In genomic region chr10:15858895-15859294, GRCh38 we compare ENCODE assay signal across 11 cellular contexts. TPM values are rescaled to one million over a fixed set of nuclear protein-coding genes. Genes with fewer than 3 reads are reported as not detected.
A peak's percentile ranks its signal among the peaks of the same experiment; 100 is the strongest.
DNase-seq lines count a peak whose midpoint lies in the region; ATAC-seq and TF ChIP-seq lines count a peak whose summit lies in the region.
"Had no signal": no experiment of that assay in that cellular context is flagged by ENCODE, and none has a peak within 500 bp of the region (broad histone marks: within the 10 kb centered on the region; RNA-seq: fewer than 3 reads in every experiment).

No MANE protein-coding gene starts in this region.

- no peak for TF ChIP-seq POLR2A in gastroesophageal sphincter (IDR thresholded peaks at IDR 0.05)

- POLR2A ChIA-PET in activated CD4-positive, alpha-beta T cell treated with anti-CD3 and anti-CD28 coated beads for 36 hours (lab: Charles Lee) = no interaction called here

- H3K9me3 ChIP-seq in gastroesophageal sphincter = no peaks in the 10 kb centered on the region

- H3K36me3 Mint-ChIP-seq in activated CD4-positive, alpha-beta T cell treated with anti-CD3 and anti-CD28 coated beads for 36 hours (ENCODE audit: low read depth) = peaks cover 18% of the 10 kb centered on the region
- peaks cover 13 to 20% of the 10 kb centered on the region in 2 donors for H3K36me3 Mint-ChIP-seq in stimulated activated naive B cell treated with anti-CD40 and anti-IgM and Interleukin-4, amounts not matched to agents 10 μg/mL and 1 μg/mL and 100 μg/mL, for 72 hours

- no peaks in the 10 kb centered on the region for H3K9me3 Mint-ChIP-seq in activated CD4-positive, alpha-beta T cell treated with anti-CD3 and anti-CD28 coated beads for 36 hours (ENCODE audit: low read depth)
- H3K9me3 Mint-ChIP-seq in stimulated activated naive B cell treated with anti-CD40 and anti-IgM and Interleukin-4, amounts not matched to agents 10 μg/mL and 1 μg/mL and 100 μg/mL, for 72 hours = peaks cover 0 to 2% of the 10 kb centered on the region in 2 donors

- no peak for DNase-seq in activated CD4-positive, alpha-beta T cell treated with anti-CD3 and anti-CD28 coated beads for 36 hours
- DNase-seq in activated CD4-positive, alpha-beta T cell treated with anti-CD3 and anti-CD28 coated beads for 48 hours = no peak
- DNase-seq in stimulated activated naive B cell treated with anti-CD40 and anti-IgM and Interleukin-4, amounts not matched to agents 10 μg/mL and 1 μg/mL and 100 μg/mL, for 72 hours = no peak
- no peak for DNase-seq in DMS53 (lab: John Stamatoyannopoulos, UW)
- DNase-seq: KBM-7; stimulated activated CD4-positive, alpha-beta T cell treated with anti-CD3 and anti-CD28 coated beads, Interleukin-12 subunit alpha, Interleukin-12 subunit beta, amount 100 ng/mL, for 4 hours; T1000 had no signal

- intact Hi-C loops in activated CD4-positive, alpha-beta T cell treated with anti-CD3 and anti-CD28 coated beads for 36 hours (cut with DNase I, micrococcal nuclease) = no loop called here

- peaks cover 5% of the 10 kb centered on the region for H3K27me3 Mint-ChIP-seq in activated CD4-positive, alpha-beta T cell treated with anti-CD3 and anti-CD28 coated beads for 36 hours
- H3K27me3 Mint-ChIP-seq in stimulated activated naive B cell treated with anti-CD40 and anti-IgM and Interleukin-4, amounts not matched to agents 10 μg/mL and 1 μg/mL and 100 μg/mL, for 72 hours = peaks cover 6 to 7% of the 10 kb centered on the region in 2 donors

- H3K27ac Mint-ChIP-seq in activated CD4-positive, alpha-beta T cell treated with anti-CD3 and anti-CD28 coated beads for 36 hours = no peak overlapping the region
- H3K27ac Mint-ChIP-seq in stimulated activated naive B cell treated with anti-CD40 and anti-IgM and Interleukin-4, amounts not matched to agents 10 μg/mL and 1 μg/mL and 100 μg/mL, for 72 hours = no peak overlapping the region

- H3K4me3 ChIP-seq in WI38 (ENCODE audit: low read depth, low read length) = peak overlapping the region; percentile 94
- H3K4me3 ChIP-seq in gastroesophageal sphincter = peak overlapping the region; percentile 83 to 92

- H3K4me3 Mint-ChIP-seq in activated CD4-positive, alpha-beta T cell treated with anti-CD3 and anti-CD28 coated beads for 36 hours = peak overlapping the region; percentile 88
- peak overlapping the region; percentile 62 to 71 for H3K4me3 Mint-ChIP-seq in stimulated activated naive B cell treated with anti-CD40 and anti-IgM and Interleukin-4, amounts not matched to agents 10 μg/mL and 1 μg/mL and 100 μg/mL, for 72 hours

- ATAC-seq in activated CD4-positive, alpha-beta T cell treated with anti-CD3 and anti-CD28 coated beads for 36 hours = no peak
- ATAC-seq in gastroesophageal sphincter (no peak), GM19395 (IDR thresholded peaks at IDR 0.05; ENCODE audit: unreplicated experiment) (no peak), HG03457 (IDR thresholded peaks at IDR 0.05; ENCODE audit: unreplicated experiment) (no peak)
- no peak for ATAC-seq in stimulated activated naive B cell treated with anti-CD40 and anti-IgM and Interleukin-4, amounts not matched to agents 10 μg/mL and 1 μg/mL and 100 μg/mL, for 72 hours (replicated peaks)

- TF ChIP-seq CTCF in WI38 (IDR thresholded peaks at IDR 0.05; ENCODE audit: low read depth, low read length) (no peak), gastroesophageal sphincter (IDR thresholded peaks at IDR 0.05) (no peak)

- H3K4me1 ChIP-seq in gastroesophageal sphincter = peaks cover 5 to 51% (median 6%) of the 10 kb centered on the region in 3 donors

- no peaks in the 10 kb centered on the region for H3K27me3 ChIP-seq in gastroesophageal sphincter

- H3K36me3 ChIP-seq in gastroesophageal sphincter = no peaks in the 10 kb centered on the region

- peaks cover 37% of the 10 kb centered on the region for H3K4me1 Mint-ChIP-seq in activated CD4-positive, alpha-beta T cell treated with anti-CD3 and anti-CD28 coated beads for 36 hours
- H3K4me1 Mint-ChIP-seq in stimulated activated naive B cell treated with anti-CD40 and anti-IgM and Interleukin-4, amounts not matched to agents 10 μg/mL and 1 μg/mL and 100 μg/mL, for 72 hours = peaks cover 15 to 33% of the 10 kb centered on the region in 2 donors

- CTCF ChIA-PET in activated CD4-positive, alpha-beta T cell treated with anti-CD3 and anti-CD28 coated beads for 36 hours (lab: Charles Lee) = interaction anchor here (0.5 kb wide), 1 partner anchor 896 kb away, joined by 3 read pairs; no protein-coding TSS in a partner anchor

- 77 to 80% methylated on average over 8 of the region's 8 CpGs for WGBS in gastroesophageal sphincter (ENCODE audit: low coverage in 1 of 2), 2 donors

- H3K27ac ChIP-seq in gastroesophageal sphincter = no peak overlapping the region

- no peak for TF ChIP-seq EP300 in gastroesophageal sphincter (IDR thresholded peaks at IDR 0.05)

RNA-seq across cellular contexts. Expression of gene MINDY3, which starts 1.4 kb away (rescaled TPM):
- total RNA-seq in activated CD4-positive, alpha-beta T cell treated with anti-CD3 and anti-CD28 coated beads for 36 hours = 10 to 100 TPM; 11.5 to 12.8 TPM
- 10 to 100 TPM; 21.8 to 93.6 (median 36.7) TPM for total RNA-seq in gastroesophageal sphincter
